ENCODE assay signal across 16 cellular contexts in genomic region chr20:19056909-19057308, GRCh38.
DNase-seq lines count a peak whose midpoint lies in the region; ATAC-seq, FAIRE-seq and TF ChIP-seq lines count a peak whose summit lies in the region.
"Had no signal": no experiment of that assay in that cellular context is flagged by ENCODE, and none has a peak within 500 bp of the region (broad histone marks: within the 10 kb centered on the region; RNA-seq: fewer than 3 reads in every experiment).

No MANE protein-coding gene starts in this region.

- H3K27me3 ChIP-seq in A673 (replicated peaks; ENCODE audit: insufficient read depth, low read depth, low read length, poor library complexity) (peaks cover 5% of the 10 kb centered on the region), KMS-11 (ENCODE audit: insufficient read depth, low read depth) (no peaks in the 10 kb centered on the region), GM12878 (replicated peaks in 1 of 2; ENCODE audit: control insufficient read depth in 2 of 2, insufficient read depth in 2 of 2, low read length in 1 of 2) (no peaks in the 10 kb centered on the region)
- H3K27me3 ChIP-seq: ascending aorta had no signal

- no peak for TF ChIP-seq POLR2A in GM12878 (IDR thresholded peaks at IDR 0.05; ENCODE audit: low read depth, low read length)

- 5% methylated on average over 3 of the region's 3 CpGs for WGBS in GM12878 (ENCODE audit: insufficient coverage, insufficient replicate concordance, low lambda C conversion rate, missing lambda C conversion rate)

- peak; percentile 66 for TF ChIP-seq CTCF in 22Rv1 (IDR thresholded peaks at IDR 0.05)
- peak; percentile 46 for TF ChIP-seq CTCF in A673 (conservative IDR thresholded peaks at IDR 0.05; ENCODE audit: low read depth, low read length)
- peak; percentile 32; the same call in 1 of the 2 replicates for TF ChIP-seq CTCF in KMS-11 (conservative IDR thresholded peaks at IDR 0.05; ENCODE audit: low read depth, low read length)
- peak in 2 of 3 experiments; percentile 13 to 31; a peak in 2 of 6 replicates for TF ChIP-seq CTCF in GM12878 (IDR thresholded peaks at IDR 0.05 in 2 of 3, conservative IDR thresholded peaks at IDR 0.05 in 1 of 3; ENCODE audit: control insufficient read depth in 2 of 3, extremely low read depth in 1 of 3, insufficient read depth in 1 of 3, low read depth in 3 of 3, low read length in 3 of 3)

- H3K4me3 ChIP-seq in A673 (ENCODE audit: low read depth, low read length, poor library complexity, severe bottlenecking) = no peak overlapping the region
- H3K4me3 ChIP-seq in KMS-11 (IDR thresholded peaks at IDR 0.05; ENCODE audit: insufficient read depth, low read depth, low read length) = no peak overlapping the region
- no peak overlapping the region for H3K4me3 ChIP-seq in GM12878
- H3K4me3 ChIP-seq: ascending aorta had no signal

- ATAC-seq in GM12878 (no peak), GM19463 (IDR thresholded peaks at IDR 0.05; ENCODE audit: unreplicated experiment) (no peak)
- ATAC-seq: activated T-helper 17 cell treated with anti-CD3 and anti-CD28 coated beads, Interleukin-2, amount 50 U/mL, for 72 hours; CD8-positive, alpha-beta T cell had no signal

- 0 out of 2 replicates have a peak, but pooled peaks have one; percentile 25 for TF ChIP-seq RAD21 in GM12878 (IDR thresholded peaks at IDR 0.05; ENCODE audit: insufficient read depth, low read depth, low read length)

- intact Hi-C loops in A673 (cut with micrococcal nuclease; ENCODE audit: unreplicated experiment) = no loop called here
- intact Hi-C loops in GM12878 (cut with micrococcal nuclease; ENCODE audit: unreplicated experiment) = loop anchor here (5.0 kb wide), 1 partner anchor 425 kb away; no protein-coding TSS in a partner anchor

- H3K79me2 ChIP-seq in KMS-11 (ENCODE audit: insufficient read depth, low read depth) (no peaks in the 10 kb centered on the region), GM12878 (ENCODE audit: control insufficient read depth, insufficient read depth, low read length) (no peaks in the 10 kb centered on the region)

- H3K9me3 ChIP-seq in A673 (ENCODE audit: low read depth, low read length, poor library complexity, severe bottlenecking) (no peaks in the 10 kb centered on the region), GM12878 (replicated peaks; ENCODE audit: control insufficient read depth, insufficient read depth, low read length) (no peaks in the 10 kb centered on the region)

- SMC1A ChIA-PET in GM12878 (lab: Charles Lee; ENCODE audit: uncharacterized antibody, unreplicated experiment) = interaction anchor here (1.6 to 2.4 kb wide), 2 partner anchors 14 to 152 kb away, joined by 4 to 11 read pairs; no protein-coding TSS in a partner anchor

- H3K4me1 ChIP-seq in A673 (ENCODE audit: insufficient read depth, low read length, poor library complexity, severe bottlenecking) (no peaks in the 10 kb centered on the region), KMS-11 (ENCODE audit: low read depth, poor library complexity, severe bottlenecking) (no peaks in the 10 kb centered on the region), GM12878 (ENCODE audit: control insufficient read depth, insufficient read depth, low read length) (no peaks in the 10 kb centered on the region)
- H3K4me1 ChIP-seq: ascending aorta had no signal

- RAD21 ChIA-PET in GM12878 (lab: Charles Lee; ENCODE audit: unreplicated experiment) = interaction anchor here (0.8 to 1.2 kb wide), 3 partner anchors 263 to 425 kb away, joined by 3 read pairs; no protein-coding TSS in a partner anchor

- CTCF ChIA-PET in A673 (lab: Charles Lee) = no interaction called here
- CTCF ChIA-PET in GM12878 (lab: Yijun Ruan, JAX) = interaction anchor here (0.8 to 2.7 kb wide), 7 partner anchors 11 to 424 kb away, joined by 3 to 13 read pairs (median 5); no protein-coding TSS in a partner anchor

- no peak overlapping the region for H2AFZ ChIP-seq in KMS-11 (ENCODE audit: low read depth)
- no peak overlapping the region for H2AFZ ChIP-seq in GM12878 (ENCODE audit: control insufficient read depth, low read depth, low read length)

- no peak overlapping the region for H3K4me2 ChIP-seq in KMS-11
- no peak overlapping the region for H3K4me2 ChIP-seq in GM12878 (ENCODE audit: control insufficient read depth, insufficient read depth)

- DNase-seq in A673 (ENCODE audit: low spot score) (peak; percentile 49), GM12878 (ENCODE audit: low read depth, low spot score) (no peak), HuH-7 (ENCODE audit: low spot score) (no peak), anterior cingulate cortex (lab: John Stamatoyannopoulos, UW) (no peak), NCI-H2081 treated with DMSO at 0.1 percent for 48 hours (lab: John Stamatoyannopoulos, UW) (no peak)
- DNase-seq: CD8-positive, alpha-beta T cell; dermis blood vessel endothelial cell; IMR-90; NCI-H2029; nucleus accumbens; small intestine had no signal

- no peaks in the 10 kb centered on the region for H3K36me3 ChIP-seq in A673 (ENCODE audit: insufficient read depth, low read length, poor library complexity, severe bottlenecking)
- H3K36me3 ChIP-seq in KMS-11 (ENCODE audit: insufficient read depth) = no peaks in the 10 kb centered on the region
- H3K36me3 ChIP-seq in GM12878 (ENCODE audit: control insufficient read depth in 2 of 2, insufficient read depth in 2 of 2, low read length in 1 of 2) = no peaks in the 10 kb centered on the region
- H3K36me3 ChIP-seq: ascending aorta had no signal

- no peak overlapping the region for H3K9ac ChIP-seq in KMS-11
- H3K9ac ChIP-seq in GM12878 (ENCODE audit: control insufficient read depth, insufficient read depth, low read length) = no peak overlapping the region

- POLR2A ChIA-PET in A673 (lab: Charles Lee; ENCODE audit: low non-redundant PET) (interaction anchor here (0.6 kb wide), 1 partner anchor 544 kb away, joined by 3 read pairs; no protein-coding TSS in a partner anchor), GM12878 (lab: Charles Lee) (no interaction called here)

- FAIRE-seq in GM12878 (lab: Jason Lieb, UNC) = no peak
- FAIRE-seq: small intestine had no signal

- no TSS peak for BruUV-seq in A673 (replicated peaks; lab: Mats Ljungman, UMichigan)
- no TSS peak for BruUV-seq in GM12878 (replicated peaks; lab: Mats Ljungman, UMichigan)

- no peak for TF ChIP-seq EP300 in GM12878 (IDR thresholded peaks at IDR 0.05; ENCODE audit: borderline replicate concordance in 1 of 2, control insufficient read depth in 1 of 2, low read depth in 2 of 2, low read length in 2 of 2)

- no peaks in the 10 kb centered on the region for H4K20me1 ChIP-seq in KMS-11 (ENCODE audit: insufficient read depth)
- no peaks in the 10 kb centered on the region for H4K20me1 ChIP-seq in GM12878 (ENCODE audit: control insufficient read depth, insufficient read depth)

- in situ Hi-C loops in GM12878 (cut with MboI) = loop anchor here (25.0 kb wide), 1 partner anchor 645 kb away; no protein-coding TSS in a partner anchor

- H3K27ac ChIP-seq in 22Rv1 = no peak overlapping the region
- no peak overlapping the region for H3K27ac ChIP-seq in A673 (ENCODE audit: low read depth, low read length, poor library complexity, severe bottlenecking)
- H3K27ac ChIP-seq in KMS-11 = no peak overlapping the region
- H3K27ac ChIP-seq in GM12878 (ENCODE audit: control insufficient read depth, insufficient read depth) = no peak overlapping the region
- H3K27ac ChIP-seq: ascending aorta had no signal

TF ChIP-seq in GM12878, 131 proteins besides CTCF, POLR2A, EP300 and RAD21:
- TF ChIP-seq POLR2AphosphoS2 (IDR thresholded peaks at IDR 0.05; ENCODE audit: low read depth, low read length) (no peak), GATAD2B (conservative IDR thresholded peaks at IDR 0.05; ENCODE audit: low read depth) (no peak), IRF3 (IDR thresholded peaks at IDR 0.05) (no peak), IKZF2 (IDR thresholded peaks at IDR 0.05) (no peak), SMC3 (IDR thresholded peaks at IDR 0.05; ENCODE audit: borderline replicate concordance, low read length) (0 out of 2 replicates have a peak, but pooled peaks have one; percentile 20)
TF ChIP-seq in GM12878: peak in this region for 1.
